12 cellular contexts compared by ENCODE assay signal in genomic region chr1:83641206-83641658, GRCh38.
DNase-seq lines count a peak whose midpoint lies in the region; ATAC-seq and TF ChIP-seq lines count a peak whose summit lies in the region.
"Had no signal": no experiment of that assay in that cellular context is flagged by ENCODE, and none has a peak within 500 bp of the region (broad histone marks: within the 10 kb centered on the region; RNA-seq: fewer than 3 reads in every experiment).

No MANE protein-coding gene starts in this region.

- peak in 2 of 3 experiments; percentile 9 to 23 for DNase-seq in NCI-H1417 (lab: John Stamatoyannopoulos, UW)
- DNase-seq in NCI-H1417 treated with DMSO at 0.1 percent for 48 hours (lab: John Stamatoyannopoulos, UW) = no peak
- peak; percentile 13 for DNase-seq in brain pericyte (ENCODE audit: low read depth, low spot score)
- peak; percentile 40 for DNase-seq in iPS-NIHi7 (ENCODE audit: extremely low spot score)
- no peak for DNase-seq in suprapubic skin (ENCODE audit: low spot score in 2 of 2)
- no peak for DNase-seq in GF-D8 (lab: John Stamatoyannopoulos, UW)
- DNase-seq in body of pancreas = no peak
- DNase-seq: activated CD4-positive, CD25-positive, alpha-beta regulatory T cell treated with anti-CD3 and anti-CD28 coated beads, Interleukin-2, amount 50 U/mL, for 72 hours; GOT3 had no signal

- WGBS in suprapubic skin = 9% methylated on average over 5 of the region's 5 CpGs
- 34 to 44% methylated on average over 5 of the region's 5 CpGs for WGBS in body of pancreas, 2 donors

- no peaks in the 10 kb centered on the region for H3K9me3 ChIP-seq in suprapubic skin
- H3K9me3 ChIP-seq in body of pancreas = no peaks in the 10 kb centered on the region

- H3K27ac ChIP-seq in suprapubic skin (peak overlapping the region; percentile 11), body of pancreas (no peak overlapping the region)
- H3K27ac ChIP-seq: 22Rv1 had no signal

- H3K27me3 ChIP-seq in suprapubic skin (no peaks in the 10 kb centered on the region), body of pancreas (no peaks in the 10 kb centered on the region)

- H3K36me3 ChIP-seq in suprapubic skin = no peaks in the 10 kb centered on the region
- no peaks in the 10 kb centered on the region for H3K36me3 ChIP-seq in body of pancreas (replicated peaks in 1 of 2; ENCODE audit: insufficient read depth in 1 of 2, low read depth in 2 of 2)

- H3K4me1 ChIP-seq in suprapubic skin (peaks cover 15% of the 10 kb centered on the region), body of pancreas (peaks cover 5% of the 10 kb centered on the region)

- H3K4me3 ChIP-seq in suprapubic skin (no peak overlapping the region), body of pancreas (no peak overlapping the region)

- TF ChIP-seq EP300 in suprapubic skin (IDR thresholded peaks at IDR 0.05) = no peak

- intact Hi-C loops in body of pancreas (cut with DNase I) = no loop called here

- TF ChIP-seq CTCF in suprapubic skin (IDR thresholded peaks at IDR 0.05) (no peak), body of pancreas (IDR thresholded peaks at IDR 0.05) (no peak)

- ATAC-seq in body of pancreas (no peak), GM21619 (IDR thresholded peaks at IDR 0.05; ENCODE audit: unreplicated experiment) (no peak)
- ATAC-seq: left colon had no signal

- TF ChIP-seq POLR2A in suprapubic skin (IDR thresholded peaks at IDR 0.05) (no peak), body of pancreas (IDR thresholded peaks at IDR 0.05) (no peak)

Comparison
In these comparisons a context has a peak if more than half of its experiments do, and no peak if none do; other contexts are left out.
1. DNase-seq: peak in NCI-H1417 (2 of 3), brain pericyte (single experiment) and iPS-NIHi7 (single experiment); none in NCI-H1417 treated with DMSO at 0.1 percent for 48 hours (single experiment), suprapubic skin (0 of 2), GF-D8 (single experiment) and body of pancreas (0 of 4).